ENCODE assay signal across 21 cellular contexts in genomic region chr9:131201856-131202255, GRCh38.
DNase-seq lines count a peak whose midpoint lies in the region; ATAC-seq, FAIRE-seq and TF ChIP-seq lines count a peak whose summit lies in the region.
"Had no signal": no experiment of that assay in that cellular context is flagged by ENCODE, and none has a peak within 500 bp of the region (broad histone marks: within the 10 kb centered on the region; RNA-seq: fewer than 3 reads in every experiment).

No MANE protein-coding gene starts in this region.

- H3K9me3 ChIP-seq in HepG2 (ENCODE audit: low read length) = no peaks in the 10 kb centered on the region
- H3K9me3 ChIP-seq in right lobe of liver = no peaks in the 10 kb centered on the region
- no peaks in the 10 kb centered on the region for H3K9me3 ChIP-seq in HEK293 (ENCODE audit: control insufficient read depth, insufficient read depth, low read depth, low read length)
- H3K9me3 ChIP-seq: BLaER1 treated with 17β-estradiol and CSF1 and Interleukin-3, amounts not matched to agents 10 nM and 100 nM; Caco-2 had no signal

- H3K27ac ChIP-seq in HepG2 (ENCODE audit: extremely low read length, insufficient read depth, low read length) (no peak overlapping the region), right lobe of liver (no peak overlapping the region), HEK293 (ENCODE audit: extremely low read depth, low read depth, low read length) (no peak overlapping the region)
- H3K27ac ChIP-seq: C4-2B had no signal

- 100% methylated on average over 3 of the region's 3 CpGs for WGBS in HepG2 (ENCODE audit: low lambda C conversion rate)
- WGBS in right lobe of liver (ENCODE audit: insufficient coverage, low coverage, low lambda C conversion rate, missing lambda C conversion rate) = 100% methylated on average over 3 of the region's 3 CpGs

- ATAC-seq in HepG2 (no peak), right lobe of liver (no peak), GM21528 (IDR thresholded peaks at IDR 0.05; ENCODE audit: low FRiP score, unreplicated experiment) (no peak)
- ATAC-seq: CD8-positive, alpha-beta T cell had no signal

- FAIRE-seq in HepG2 (lab: Jason Lieb, UNC) = no peak
- FAIRE-seq: A204.1, D721Med, G401.6, GM12891, GM19239 had no signal

- H3K36me3 Mint-ChIP-seq in dendritic cell treated with granulocyte-macrophage colony-stimulating factor and Interleukin-4, amounts not matched to agents 40 ng/mL and 50 ng/mL, for 4 days (ENCODE audit: low read depth) = peaks cover 75% of the 10 kb centered on the region

- no peaks in the 10 kb centered on the region for H4K20me1 ChIP-seq in HepG2 (ENCODE audit: insufficient read depth, low read length)

- TF ChIP-seq CTCF in HepG2 (CRISPR knock-in tag; IDR thresholded peaks at IDR 0.05) (no peak), right lobe of liver (IDR thresholded peaks at IDR 0.05) (no peak), HEK293 (tag by site-specific recombination; IDR thresholded peaks at IDR 0.05) (no peak)

- BruUV-seq in HepG2 (replicated peaks; lab: Mats Ljungman, UMichigan) = no TSS peak

- peak overlapping the region; percentile 48 for H3K27ac Mint-ChIP-seq in dendritic cell treated with granulocyte-macrophage colony-stimulating factor and Interleukin-4, amounts not matched to agents 40 ng/mL and 50 ng/mL, for 4 days
- H3K27ac Mint-ChIP-seq: CD4-positive, alpha-beta T cell; CD8-positive, alpha-beta T cell had no signal

- H3K79me2 ChIP-seq in HepG2 (ENCODE audit: insufficient read depth, low read length) = no peaks in the 10 kb centered on the region

- POLR2A ChIA-PET in HepG2 (lab: Yijun Ruan, JAX) (no interaction called here), HEK293 (lab: Yijun Ruan, JAX) (no interaction called here)

- TF ChIP-seq EP300 in HepG2 (IDR thresholded peaks at IDR 0.05; ENCODE audit: low read depth in 2 of 2, low read length in 2 of 2) (no peak), HepG2 (CRISPR knock-in tag; IDR thresholded peaks at IDR 0.05; ENCODE audit: borderline replicate concordance) (no peak)

- H3K4me1 ChIP-seq in HepG2 (ENCODE audit: insufficient read depth, low read length) (no peaks in the 10 kb centered on the region), right lobe of liver (no peaks in the 10 kb centered on the region), HEK293 (ENCODE audit: control insufficient read depth, insufficient read depth, low read length) (no peaks in the 10 kb centered on the region)
- H3K4me1 ChIP-seq: Caco-2 had no signal

- no peaks in the 10 kb centered on the region for H3K9me3 Mint-ChIP-seq in dendritic cell treated with granulocyte-macrophage colony-stimulating factor and Interleukin-4, amounts not matched to agents 40 ng/mL and 50 ng/mL, for 4 days
- H3K9me3 Mint-ChIP-seq: CD4-positive, alpha-beta T cell; CD8-positive, alpha-beta T cell had no signal

- CTCF ChIA-PET in HepG2 (lab: Yijun Ruan, JAX; ENCODE audit: low intra/inter-chr PET ratio, low total read pairs) (no interaction called here), HEK293 (lab: Yijun Ruan, JAX) (interaction anchor here (0.9 to 1.7 kb wide), 2 partner anchors 18 to 148 kb away, joined by 4 to 5 read pairs; no protein-coding TSS in a partner anchor)

- TF ChIP-seq POLR2A in HepG2 (IDR thresholded peaks at IDR 0.05; ENCODE audit: insufficient read depth in 1 of 2, low read depth in 2 of 2, low read length in 2 of 2) (no peak), right lobe of liver (IDR thresholded peaks at IDR 0.05) (no peak)

- H3K4me3 ChIP-seq in HepG2 (replicated peaks in 1 of 3; ENCODE audit: insufficient read depth in 1 of 3, low read depth in 2 of 3, low read length in 3 of 3) (no peak overlapping the region), right lobe of liver (no peak overlapping the region), HEK293 (ENCODE audit: low read depth, low read length) (no peak overlapping the region)
- H3K4me3 ChIP-seq: BLaER1 treated with 17β-estradiol and CSF1 and Interleukin-3, amounts not matched to agents 10 nM and 100 nM had no signal

- no peak for TF ChIP-seq RAD21 in HepG2 (CRISPR knock-in tag; IDR thresholded peaks at IDR 0.05)

- H3K4me3 Mint-ChIP-seq in dendritic cell treated with granulocyte-macrophage colony-stimulating factor and Interleukin-4, amounts not matched to agents 40 ng/mL and 50 ng/mL, for 4 days = no peak overlapping the region
- H3K4me3 Mint-ChIP-seq: CD4-positive, alpha-beta T cell; CD8-positive, alpha-beta T cell had no signal

- no peak overlapping the region for H3K9ac ChIP-seq in HepG2 (ENCODE audit: insufficient read depth, low read depth, low read length)

- H2AFZ ChIP-seq in HepG2 (ENCODE audit: low read length) = no peak overlapping the region

- H3K4me2 ChIP-seq in HepG2 (ENCODE audit: low read depth, low read length) = no peak overlapping the region

- H3K36me3 ChIP-seq in HepG2 (replicated peaks in 1 of 2; ENCODE audit: control insufficient read depth in 1 of 2, insufficient read depth in 2 of 2, low read length in 2 of 2) (peaks cover 22 to 84% of the 10 kb centered on the region in 2 experiments), right lobe of liver (peaks cover 4 to 78% (median 28%) of the 10 kb centered on the region in 4 donors), HEK293 (ENCODE audit: control insufficient read depth in 2 of 2, insufficient read depth in 1 of 2, low read length in 2 of 2) (peaks cover 7 to 83% of the 10 kb centered on the region in 2 experiments; a peak in 2 of 3 replicates)

- H3K4me1 Mint-ChIP-seq in dendritic cell treated with granulocyte-macrophage colony-stimulating factor and Interleukin-4, amounts not matched to agents 40 ng/mL and 50 ng/mL, for 4 days (ENCODE audit: low read depth) = peaks cover 30% of the 10 kb centered on the region

- in situ Hi-C loops in HepG2 (cut with HindIII; ENCODE audit: extremely low pct_ligation_motif_present, low pct_unique_long_range_greater_than_20kb) = no loop called here

- no peaks in the 10 kb centered on the region for H3K27me3 ChIP-seq in HepG2 (ENCODE audit: control insufficient read depth in 1 of 2, insufficient read depth in 2 of 2, low read length in 2 of 2)
- H3K27me3 ChIP-seq in right lobe of liver = no peaks in the 10 kb centered on the region
- H3K27me3 ChIP-seq: BLaER1 treated with 17β-estradiol and CSF1 and Interleukin-3, amounts not matched to agents 10 nM and 100 nM had no signal

- DNase-seq in HepG2 (ENCODE audit: low spot score) (no peak), right lobe of liver (no peak), NCI-H345 treated with DMSO at 0.1 percent for 48 hours (lab: John Stamatoyannopoulos, UW; ENCODE audit: unreplicated experiment) (no peak)
- DNase-seq: 8988T; ACHN; Caco-2; Calu3; CD4-positive, alpha-beta T cell; CD8-positive, alpha-beta T cell; DMS79 treated with DMSO at 0.1 percent for 48 hours; GF-D8 had no signal

- H3K27me3 Mint-ChIP-seq in dendritic cell treated with granulocyte-macrophage colony-stimulating factor and Interleukin-4, amounts not matched to agents 40 ng/mL and 50 ng/mL, for 4 days = no peaks in the 10 kb centered on the region
- H3K27me3 Mint-ChIP-seq: CD4-positive, alpha-beta T cell had no signal

- intact Hi-C loops in HepG2 (cut with micrococcal nuclease; ENCODE audit: unreplicated experiment) = no loop called here
- intact Hi-C loops in right lobe of liver (cut with DNase I) = no loop called here
- intact Hi-C loops in dendritic cell treated with granulocyte-macrophage colony-stimulating factor and Interleukin-4, amounts not matched to agents 40 ng/mL and 50 ng/mL, for 4 days (cut with micrococcal nuclease) = no loop called here

TF ChIP-seq in HepG2, 621 proteins besides CTCF, POLR2A, EP300 and RAD21:
- TF ChIP-seq ZNF121 (CRISPR knock-in tag; IDR thresholded peaks at IDR 0.05) (peak; percentile 42; the same call in 1 of the 2 replicates), PRPF4 (IDR thresholded peaks at IDR 0.05; ENCODE audit: low read depth, low read length, poor library complexity, severe bottlenecking) (no peak)
- TF ChIP-seq, protein P1, sequence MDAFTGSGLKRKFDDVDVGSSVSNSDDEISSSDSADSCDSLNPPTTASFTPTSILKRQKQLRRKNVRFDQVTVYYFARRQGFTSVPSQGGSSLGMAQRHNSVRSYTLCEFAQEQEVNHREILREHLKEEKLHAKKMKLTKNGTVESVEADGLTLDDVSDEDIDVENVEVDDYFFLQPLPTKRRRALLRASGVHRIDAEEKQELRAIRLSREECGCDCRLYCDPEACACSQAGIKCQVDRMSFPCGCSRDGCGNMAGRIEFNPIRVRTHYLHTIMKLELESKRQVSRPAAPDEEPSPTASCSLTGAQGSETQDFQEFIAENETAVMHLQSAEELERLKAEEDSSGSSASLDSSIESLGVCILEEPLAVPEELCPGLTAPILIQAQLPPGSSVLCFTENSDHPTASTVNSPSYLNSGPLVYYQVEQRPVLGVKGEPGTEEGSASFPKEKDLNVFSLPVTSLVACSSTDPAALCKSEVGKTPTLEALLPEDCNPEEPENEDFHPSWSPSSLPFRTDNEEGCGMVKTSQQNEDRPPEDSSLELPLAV (CRISPR knock-in tag; conservative IDR thresholded peaks at IDR 0.05; ENCODE audit: low read depth) = no peak

TF ChIP-seq in HEK293, 187 proteins besides CTCF, POLR2A, EP300 and RAD21:
- no peak for TF ChIP-seq ZNF548 (tag by site-specific recombination; IDR thresholded peaks at IDR 0.05)
- peak; percentile 88 for TF ChIP-seq ZNF121 (tag by site-specific recombination; IDR thresholded peaks at IDR 0.05)

Comparison
In these comparisons a context has a peak if more than half of its experiments do, and no peak if none do; other contexts are left out.
1. Of the 63 proteins assayed by ChIP-seq in both HepG2 and HEK293: peak only in HepG2: none; only in HEK293: none; in both: ZNF121; in neither: 62.